8 cellular contexts compared by ENCODE assay signal in genomic region chr11:67267188-67268035, GRCh38. TPM values are rescaled to one million over a fixed set of nuclear protein-coding genes. Genes with fewer than 3 reads are reported as not detected.
DNase-seq lines count a peak whose midpoint lies in the region; ATAC-seq, FAIRE-seq and TF ChIP-seq lines count a peak whose summit lies in the region.

No MANE protein-coding gene starts in this region.

- H3K4me3 ChIP-seq in OCI-LY7 (ENCODE audit: low read depth, low read length, poor library complexity, severe bottlenecking) (peak overlapping the region; percentile 87), mesendoderm (ENCODE audit: low read length) (peak overlapping the region; percentile 66), uterus (peak overlapping the region; percentile 85 to 95)

- H3K4me1 ChIP-seq in OCI-LY7 (ENCODE audit: insufficient read depth, low read length, poor library complexity, severe bottlenecking), result peaks cover 86% of the 10 kb centered on the region
- peaks cover 27% of the 10 kb centered on the region for H3K4me1 ChIP-seq in mesendoderm (ENCODE audit: control insufficient read depth, low read depth, low read length)
- peaks cover 21 to 27% of the 10 kb centered on the region in 2 donors for H3K4me1 ChIP-seq in uterus

- intact Hi-C loops in OCI-LY7 (cut with micrococcal nuclease; ENCODE audit: unreplicated experiment), result loop anchor here (1.0 to 5.0 kb wide), 5 partner anchors 10 to 380 kb away; partner anchors contain the start of genes CDK2AP2, KDM2A and PITPNM1
- intact Hi-C loops in uterus (cut with DNase I; ENCODE audit: low total_unique reads), result loop anchor here (5.0 to 10.0 kb wide), 2 partner anchors 50 to 117 kb away; no protein-coding TSS in a partner anchor

- no peaks in the 10 kb centered on the region for H3K9me3 Mint-ChIP-seq in chondrocyte (ENCODE audit: low read depth)

- H3K56ac ChIP-seq in mesendoderm (ENCODE audit: low read length), result peak overlapping the region; percentile 96

- no CpG with 5 or more reads among the region's 28 CpGs for WGBS in mesendoderm (ENCODE audit: extremely low coverage, insufficient coverage, low lambda C conversion rate)

- H3K4ac ChIP-seq in mesendoderm (ENCODE audit: low read depth, low read length), result peak overlapping the region; percentile 96

- H2AK5ac ChIP-seq in mesendoderm (ENCODE audit: low read length), result peak overlapping the region; percentile 85

- H3K4me2 ChIP-seq in OCI-LY7 (ENCODE audit: low read length) (peak overlapping the region; percentile 97), mesendoderm (ENCODE audit: low read length) (peak overlapping the region; percentile 94)

- no peak overlapping the region for H2BK5ac ChIP-seq in mesendoderm (ENCODE audit: low read length)

- H3K27me3 ChIP-seq in mesendoderm (ENCODE audit: insufficient read depth, low read length, poor library complexity) (no peaks in the 10 kb centered on the region), uterus (no peaks in the 10 kb centered on the region)

- no peak overlapping the region for H4K5ac ChIP-seq in mesendoderm (ENCODE audit: low read length)

- no peak for ATAC-seq in GM19397 (IDR thresholded peaks at IDR 0.05; ENCODE audit: unreplicated experiment)
- ATAC-seq in GM21737 (IDR thresholded peaks at IDR 0.05; ENCODE audit: unreplicated experiment), result no peak

- no peaks in the 10 kb centered on the region for H3K9me3 ChIP-seq in OCI-LY7 (ENCODE audit: low read length)
- H3K9me3 ChIP-seq in uterus, result no peaks in the 10 kb centered on the region

- no peak overlapping the region for H2AFZ ChIP-seq in OCI-LY7 (ENCODE audit: low read length)

- DNase-seq in GM18507 (ENCODE audit: extremely low spot score, insufficient read length, low read depth) (no peak), OCI-LY7 (ENCODE audit: low spot score) (peak; percentile 90), chondrocyte (ENCODE audit: low spot score) (peak; percentile 81), mesendoderm (no peak), uterus (peak; percentile 22 to 39), NCI-H82 treated with DMSO at 0.1 percent for 48 hours (lab: John Stamatoyannopoulos, UW; ENCODE audit: unreplicated experiment) (no peak)

- H4K8ac ChIP-seq in mesendoderm (ENCODE audit: low read depth, low read length), result no peak overlapping the region

- peaks cover 61% of the 10 kb centered on the region for H3K4me1 Mint-ChIP-seq in chondrocyte (ENCODE audit: low read depth)

- peaks cover 57% of the 10 kb centered on the region for H3K79me2 ChIP-seq in OCI-LY7 (ENCODE audit: insufficient read depth, low read depth, low read length)
- H3K79me2 ChIP-seq in mesendoderm (ENCODE audit: control insufficient read depth, insufficient read depth, low read length), result peaks cover 46% of the 10 kb centered on the region

- peak overlapping the region; percentile 90 for H3K4me3 Mint-ChIP-seq in chondrocyte (ENCODE audit: unreplicated experiment)

- H3K27me3 Mint-ChIP-seq in chondrocyte (ENCODE audit: low read depth), result no peaks in the 10 kb centered on the region

- peaks cover 42% of the 10 kb centered on the region for H3K79me1 ChIP-seq in mesendoderm (ENCODE audit: low read length)

- H3K36me3 Mint-ChIP-seq in chondrocyte (ENCODE audit: low read depth), result no peaks in the 10 kb centered on the region

- H3K18ac ChIP-seq in mesendoderm (ENCODE audit: low read length), result peak overlapping the region; percentile 85

- peak overlapping the region; percentile 91 for H3K9ac ChIP-seq in mesendoderm (ENCODE audit: low read length)

- no peak overlapping the region for H2BK15ac ChIP-seq in mesendoderm (replicated peaks; ENCODE audit: low read depth)

- H3K27ac ChIP-seq in OCI-LY7 (ENCODE audit: low read depth, low read length, poor library complexity, severe bottlenecking), result peak overlapping the region; percentile 98
- no peak overlapping the region for H3K27ac ChIP-seq in mesendoderm (ENCODE audit: low read depth, low read length)
- H3K27ac ChIP-seq in uterus, result peak overlapping the region; percentile 87 to 88

- CTCF ChIA-PET in OCI-LY7 (lab: Charles Lee; ENCODE audit: unreplicated experiment), result interaction anchor here (1.1 to 1.3 kb wide), 2 partner anchors 10 to 50 kb away, joined by 4 to 6 read pairs; no protein-coding TSS in a partner anchor

- no peaks in the 10 kb centered on the region for H4K20me1 ChIP-seq in OCI-LY7 (ENCODE audit: insufficient read depth, low read length)

- TF ChIP-seq POLR2A in uterus (IDR thresholded peaks at IDR 0.05), result no peak

- no peaks in the 10 kb centered on the region for H3K9me2 ChIP-seq in OCI-LY7 (ENCODE audit: insufficient read depth, low read length)

- peak overlapping the region; percentile 6 for H2BK120ac ChIP-seq in mesendoderm (ENCODE audit: low read depth, low read length)

- FAIRE-seq in GM18507 (lab: Jason Lieb, UNC), result peak; percentile 53

- peak overlapping the region; percentile 65 for H3K27ac Mint-ChIP-seq in chondrocyte (ENCODE audit: unreplicated experiment)

- peak; percentile 42 for TF ChIP-seq CTCF in OCI-LY7 (conservative IDR thresholded peaks at IDR 0.05; ENCODE audit: low read length)
- no peak for TF ChIP-seq CTCF in chondrocyte (IDR thresholded peaks at IDR 0.05)
- no peak for TF ChIP-seq CTCF in uterus (IDR thresholded peaks at IDR 0.05)

- BruUV-seq in OCI-LY7 (replicated peaks; lab: Mats Ljungman, UMichigan), result TSS peak; percentile 54

- H3K23ac ChIP-seq in mesendoderm (ENCODE audit: low read length), result peak overlapping the region; percentile 100

- POLR2A ChIA-PET in OCI-LY7 (lab: Charles Lee), result interaction anchor here (0.7 to 2.4 kb wide), 5 partner anchors 10 to 84 kb away, joined by 3 to 10 read pairs (median 4); no protein-coding TSS in a partner anchor

- peaks cover 55% of the 10 kb centered on the region for H3K36me3 ChIP-seq in OCI-LY7 (ENCODE audit: insufficient read depth, low read length)
- peaks cover 3% of the 10 kb centered on the region for H3K36me3 ChIP-seq in mesendoderm (ENCODE audit: control insufficient read depth, insufficient read depth, low read length)
- H3K36me3 ChIP-seq in uterus, result no peaks in the 10 kb centered on the region

RNA-seq across cellular contexts. Expression of gene GRK2, which starts 1.1 kb away (rescaled TPM):
- total RNA-seq in OCI-LY7 (2014; rRNA removed; shearing (Covaris generic)), result 379 and 397 TPM in 2 replicates
- 280 and 373 TPM in 2 replicates for total RNA-seq in OCI-LY7 (2022)
- 34.0 to 38.3 TPM (median 36.1 TPM) in 3 replicates for total RNA-seq in chondrocyte
- 30.4 TPM for polyA plus RNA-seq in mesendoderm (2013, experiment 1 of 2)
- 30.6 TPM for polyA plus RNA-seq in mesendoderm (2013, experiment 2 of 2)
- 10 to 100 TPM; 25.0 to 93.8 (median 64.2) TPM for total RNA-seq in uterus

RNA-seq across cellular contexts. Expression of gene ANKRD13D, which starts 21.7 kb away (rescaled TPM):
- 101 and 136 TPM in 2 replicates for total RNA-seq in OCI-LY7 (2014; rRNA removed; shearing (Covaris generic))
- total RNA-seq in OCI-LY7 (2022), result 119 and 136 TPM in 2 replicates
- total RNA-seq in chondrocyte, result 40.0 to 51.8 TPM (median 47.8 TPM) in 3 replicates
- 11.0 TPM for polyA plus RNA-seq in mesendoderm (2013, experiment 1 of 2)
- polyA plus RNA-seq in mesendoderm (2013, experiment 2 of 2), result 12.5 TPM
- total RNA-seq in uterus, result 10 to 100 TPM in 3 of 4 donors, 1 to 10 TPM in 1; 7.4 to 63.7 (median 22.5) TPM

RNA-seq across cellular contexts. Expression of gene SSH3, which starts 35.9 kb away (rescaled TPM):
- total RNA-seq in OCI-LY7 (2014; rRNA removed; shearing (Covaris generic)), result 8.4 and 9.2 TPM in 2 replicates
- total RNA-seq in OCI-LY7 (2022), result 18.5 and 22.0 TPM in 2 replicates
- 19.8 to 30.0 TPM (median 28.4 TPM) in 3 replicates for total RNA-seq in chondrocyte
- 27.4 TPM for polyA plus RNA-seq in mesendoderm (2013, experiment 1 of 2)
- polyA plus RNA-seq in mesendoderm (2013, experiment 2 of 2), result 28.5 TPM
- total RNA-seq in uterus, result 10 to 100 TPM in 3 of 4 donors, 1 to 10 TPM in 1; 7.7 to 48.8 (median 19.1) TPM

Comparison
In these comparisons a context has a peak if more than half of its experiments do, and no peak if none do; other contexts are left out.
1. DNase-seq: peak in OCI-LY7 (single experiment), chondrocyte (single experiment) and uterus (2 of 2); none in GM18507 (single experiment), mesendoderm (single experiment) and NCI-H82 treated with DMSO at 0.1 percent for 48 hours (single experiment).
2. Peak in every context shown above with its lines, with median percentiles within 50 percentile points of each other: H3K4me3 ChIP-seq.